Comparison of ENCODE assay signal across 8 cellular contexts in genomic region chr13:41411536-41411935, GRCh38. TPM values are rescaled to one million over a fixed set of nuclear protein-coding genes. Genes with fewer than 3 reads are reported as not detected.
DNase-seq lines count a peak whose midpoint lies in the region; ATAC-seq and TF ChIP-seq lines count a peak whose summit lies in the region.

No MANE protein-coding gene starts in this region.

- H3K4me3 ChIP-seq in breast epithelium (no peak overlapping the region), PC-9 (no peak overlapping the region), vagina (no peak overlapping the region)

- H3K9me2 ChIP-seq in PC-9 (ENCODE audit: insufficient read depth), result no peaks in the 10 kb centered on the region

- no peaks in the 10 kb centered on the region for H3K9me3 Mint-ChIP-seq in MCF 10A (ENCODE audit: unreplicated experiment)

- no peaks in the 10 kb centered on the region for H3K4me1 Mint-ChIP-seq in MCF 10A (ENCODE audit: insufficient read depth, unreplicated experiment)

- no peak overlapping the region for H3K27ac Mint-ChIP-seq in MCF 10A (ENCODE audit: low read depth, unreplicated experiment)

- no peaks in the 10 kb centered on the region for H3K27me3 Mint-ChIP-seq in MCF 10A (ENCODE audit: insufficient read depth, unreplicated experiment)

- no peaks in the 10 kb centered on the region for H3K79me2 ChIP-seq in PC-9 (ENCODE audit: low read depth)

- H3F3A ChIP-seq in PC-9 (ENCODE audit: insufficient read depth, low read depth), result no peaks in the 10 kb centered on the region

- peak; percentile 50 for ATAC-seq in esophagus mucosa
- ATAC-seq in GM18861 (IDR thresholded peaks at IDR 0.05; ENCODE audit: unreplicated experiment), result no peak
- no peak for ATAC-seq in GM21528 (IDR thresholded peaks at IDR 0.05; ENCODE audit: low FRiP score, unreplicated experiment)

- no peak overlapping the region for H2AFZ ChIP-seq in PC-9

- no peaks in the 10 kb centered on the region for H3K4me1 ChIP-seq in breast epithelium
- H3K4me1 ChIP-seq in PC-9 (replicated peaks; ENCODE audit: insufficient read depth), result no peaks in the 10 kb centered on the region
- H3K4me1 ChIP-seq in vagina, result no peaks in the 10 kb centered on the region

- H3K9me3 ChIP-seq in breast epithelium (no peaks in the 10 kb centered on the region), PC-9 (ENCODE audit: insufficient read depth, low read depth) (no peaks in the 10 kb centered on the region), vagina (no peaks in the 10 kb centered on the region)

- TF ChIP-seq POLR2A in breast epithelium (IDR thresholded peaks at IDR 0.05) (no peak), vagina (IDR thresholded peaks at IDR 0.05) (no peak)

- no TSS peak for BruUV-seq in MCF 10A (replicated peaks; lab: Mats Ljungman, UMichigan)
- BruUV-seq in PC-9 (replicated peaks; lab: Mats Ljungman, UMichigan), result no TSS peak

- CTCF ChIA-PET in MCF 10A (lab: Yijun Ruan, JAX), result interaction anchor here (0.6 to 7.6 kb wide), 12 partner anchors 8 to 807 kb away, joined by 3 to 122 read pairs (median 3); no protein-coding TSS in a partner anchor
- CTCF ChIA-PET in PC-9 (lab: Charles Lee), result interaction anchor here (1.2 kb wide), 1 partner anchor 241 kb away, joined by 7 read pairs; no protein-coding TSS in a partner anchor

- no peak overlapping the region for H3K4me3 Mint-ChIP-seq in MCF 10A (ENCODE audit: unreplicated experiment)

- peak; percentile 54 for TF ChIP-seq CTCF in MCF 10A (IDR thresholded peaks at IDR 0.05; ENCODE audit: unreplicated experiment)
- no peak for TF ChIP-seq CTCF in breast epithelium (IDR thresholded peaks at IDR 0.05)
- TF ChIP-seq CTCF in PC-9 (conservative IDR thresholded peaks at IDR 0.05), result peak; percentile 41; the same call in 1 of the 2 replicates
- no peak for TF ChIP-seq CTCF in vagina (IDR thresholded peaks at IDR 0.05)

- POLR2A ChIA-PET in MCF 10A (lab: Yijun Ruan, JAX), result interaction anchor here (0.5 to 1.7 kb wide), 5 partner anchors 22 to 246 kb away, joined by 3 to 8 read pairs (median 3); no protein-coding TSS in a partner anchor
- POLR2A ChIA-PET in PC-9 (lab: Charles Lee; ENCODE audit: unreplicated experiment), result no interaction called here

- DNase-seq in MCF 10A (ENCODE audit: unreplicated experiment) (peak; percentile 59), breast epithelium (ENCODE audit: low spot score in 2 of 2) (no peak), PC-9 (peak in 1 of 2 experiments; percentile 25), occipital lobe (lab: John Stamatoyannopoulos, UW) (peak; percentile 7), vagina (ENCODE audit: extremely low spot score in 2 of 2) (no peak)

- no peaks in the 10 kb centered on the region for H3K36me3 Mint-ChIP-seq in MCF 10A (ENCODE audit: insufficient read depth, unreplicated experiment)

- no peaks in the 10 kb centered on the region for H3K36me3 ChIP-seq in breast epithelium
- no peaks in the 10 kb centered on the region for H3K36me3 ChIP-seq in PC-9 (ENCODE audit: low read depth)
- H3K36me3 ChIP-seq in vagina, result no peaks in the 10 kb centered on the region

- no peaks in the 10 kb centered on the region for H4K20me1 ChIP-seq in PC-9 (ENCODE audit: insufficient read depth)

- no peak overlapping the region for H3K27ac ChIP-seq in breast epithelium
- no peak overlapping the region for H3K27ac ChIP-seq in PC-9
- H3K27ac ChIP-seq in vagina, result no peak overlapping the region

- H3K4me2 ChIP-seq in PC-9, result no peak overlapping the region

- intact Hi-C loops in MCF 10A (cut with micrococcal nuclease) (loop anchor here (1.0 to 10.0 kb wide), 5 partner anchors 153 to 805 kb away; no protein-coding TSS in a partner anchor), breast epithelium (cut with DNase I; ENCODE audit: low total_unique reads) (no loop called here), PC-9 (cut with micrococcal nuclease; ENCODE audit: unreplicated experiment) (loop anchor here (1.0 to 2.0 kb wide), 3 partner anchors 59 to 241 kb away; no protein-coding TSS in a partner anchor), vagina (cut with DNase I) (no loop called here)

- H3K27me3 ChIP-seq in breast epithelium (no peaks in the 10 kb centered on the region), PC-9 (ENCODE audit: insufficient read depth, low read depth) (no peaks in the 10 kb centered on the region), vagina (no peaks in the 10 kb centered on the region)

RNA-seq across cellular contexts. Expression of gene RGCC, which starts 45.8 kb away (rescaled TPM):
- total RNA-seq in MCF 10A (2022) (2.9 and 3.7 TPM in 2 replicates), breast epithelium (100 to 1,000 TPM in 1 of 3 donors, 10 to 100 TPM in 2; 91.8 to 112 (median 95.7) TPM), PC-9 (2021) (3.4 and 4.8 TPM in 2 replicates), esophagus mucosa (5.5 TPM), occipital lobe (25.7 TPM), vagina (212 TPM)

Comparison
In these comparisons a context has a peak if more than half of its experiments do, and no peak if none do; other contexts are left out.
1. DNase-seq: peak in MCF 10A (single experiment) and occipital lobe (single experiment); none in breast epithelium (0 of 2) and vagina (0 of 2).
2. CTCF ChIP-seq: peak in MCF 10A (single experiment) and PC-9 (single experiment); none in breast epithelium (0 of 3) and vagina (0 of 3).
3. intact Hi-C loops: an anchor here in MCF 10A (1.0 to 10.0 kb wide) and PC-9 (1.0 to 2.0 kb wide); none called in breast epithelium and vagina.